ENCODE assay signal across 9 cellular contexts in the genomic region with DNA sequence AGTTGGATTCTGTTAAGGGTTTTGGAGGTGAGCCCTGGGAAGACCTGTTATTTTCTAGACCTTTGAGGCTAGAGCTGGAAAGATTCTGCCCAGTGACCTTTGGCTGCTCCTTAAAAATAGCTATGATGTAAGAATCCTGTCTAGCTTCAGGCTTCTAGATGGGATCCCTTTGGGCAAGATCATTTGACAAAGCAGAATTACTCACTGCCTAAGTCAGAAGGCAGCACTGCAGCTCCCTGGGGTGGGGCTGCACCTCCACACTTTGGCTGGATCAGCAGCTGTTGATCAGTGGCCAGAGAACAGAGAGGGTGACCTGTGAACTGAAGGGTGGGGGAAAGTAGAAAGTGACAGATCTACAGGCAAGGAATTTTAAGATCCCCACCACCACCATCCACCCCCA.
A peak's percentile ranks its signal among the peaks of the same experiment; 100 is the strongest.
DNase-seq lines count a peak whose midpoint lies in the region; ATAC-seq, FAIRE-seq and TF ChIP-seq lines count a peak whose summit lies in the region.
"Had no signal": no experiment of that assay in that cellular context is flagged by ENCODE, and none has a peak within 500 bp of the region (broad histone marks: within the 10 kb centered on the region; RNA-seq: fewer than 3 reads in every experiment).

No MANE protein-coding gene starts in this region.

- no peak overlapping the region for H2AFZ ChIP-seq in keratinocyte (ENCODE audit: control insufficient read depth, low read length)

- H3K27me3 ChIP-seq in body of pancreas (no peaks in the 10 kb centered on the region), keratinocyte (ENCODE audit: control insufficient read depth, extremely low read depth, insufficient read depth, low read length) (no peaks in the 10 kb centered on the region), suprapubic skin (no peaks in the 10 kb centered on the region)

- H3K4me2 ChIP-seq in keratinocyte (ENCODE audit: control insufficient read depth, extremely low read depth, insufficient read depth, low read depth, low read length): peak overlapping the region; percentile 72

- intact Hi-C loops in body of pancreas (cut with DNase I): no loop called here

- H3K9me3 ChIP-seq in body of pancreas (no peaks in the 10 kb centered on the region), keratinocyte (ENCODE audit: control insufficient read depth, low read depth, low read length) (no peaks in the 10 kb centered on the region), suprapubic skin (no peaks in the 10 kb centered on the region)

- ATAC-seq in body of pancreas (peak; percentile 49), HG02981 (IDR thresholded peaks at IDR 0.05; ENCODE audit: unreplicated experiment) (no peak), HG03039 (IDR thresholded peaks at IDR 0.05; ENCODE audit: unreplicated experiment) (no peak), GM18502 (IDR thresholded peaks at IDR 0.05; ENCODE audit: poor library complexity, unreplicated experiment) (no peak)

- no peak for TF ChIP-seq CTCF in body of pancreas (IDR thresholded peaks at IDR 0.05)
- TF ChIP-seq CTCF in keratinocyte (optimal IDR thresholded peaks at IDR 0.05 in 1 of 3, IDR thresholded peaks at IDR 0.05 in 1 of 3, conservative IDR thresholded peaks at IDR 0.05 in 1 of 3; ENCODE audit: extremely low read depth in 1 of 3, insufficient read depth in 2 of 3, low read length in 3 of 3): no peak
- no peak for TF ChIP-seq CTCF in suprapubic skin (IDR thresholded peaks at IDR 0.05)

- TF ChIP-seq POLR2A in body of pancreas (IDR thresholded peaks at IDR 0.05) (no peak), suprapubic skin (IDR thresholded peaks at IDR 0.05) (no peak)

- peak; percentile 89 for FAIRE-seq in keratinocyte (lab: Jason Lieb, UNC)

- H3K4me1 ChIP-seq in body of pancreas (peaks cover 22% of the 10 kb centered on the region), keratinocyte (ENCODE audit: control insufficient read depth, extremely low read depth, insufficient read depth, low read length) (peaks cover 70% of the 10 kb centered on the region), suprapubic skin (peaks cover 35% of the 10 kb centered on the region)

- H3K27ac ChIP-seq in body of pancreas (peak overlapping the region in 2 of 4 donors; percentile 29 to 43), keratinocyte (ENCODE audit: control insufficient read depth, insufficient read depth, low read length) (peak overlapping the region; percentile 95), suprapubic skin (peak overlapping the region; percentile 81)

- H3K36me3 ChIP-seq in body of pancreas (replicated peaks in 1 of 2; ENCODE audit: insufficient read depth in 1 of 2, low read depth in 2 of 2) (no peaks in the 10 kb centered on the region), keratinocyte (ENCODE audit: control insufficient read depth in 2 of 2, extremely low read depth in 1 of 2, insufficient read depth in 2 of 2, low read length in 2 of 2) (peaks cover 2 to 22% of the 10 kb centered on the region in 2 experiments), suprapubic skin (no peaks in the 10 kb centered on the region)

- peak overlapping the region; percentile 77 for H3K9ac ChIP-seq in keratinocyte (ENCODE audit: control insufficient read depth, extremely low read depth, insufficient read depth, low read length)

- H4K20me1 ChIP-seq in keratinocyte (ENCODE audit: control insufficient read depth, extremely low read depth, insufficient read depth, low read length): no peaks in the 10 kb centered on the region

- DNase-seq in HK-2 (ENCODE audit: unreplicated experiment) (peak; percentile 50), body of pancreas (peak in 3 of 4 donors; percentile 32 to 36 (median 32)), keratinocyte (ENCODE audit: low read depth, low spot score) (peak; percentile 64), suprapubic skin (ENCODE audit: low spot score in 2 of 2) (no peak), SKM-1 treated with dmso at 0.1 percent for 144 hours (lab: John Stamatoyannopoulos, UW; ENCODE audit: unreplicated experiment) (no peak)
- DNase-seq: stimulated activated CD8-positive, alpha-beta memory T cell treated with anti-CD3 and anti-CD28 coated beads, Interleukin-4, amount 100 ng/mL, for 48 hours had no signal

- H3K79me2 ChIP-seq in keratinocyte (ENCODE audit: control insufficient read depth, insufficient read depth, low read length): peaks cover 69% of the 10 kb centered on the region

- dilution Hi-C loops in keratinocyte (cut with MboI; ENCODE audit: extremely low pct_ligation_motif_present, low sequenced_read_pairs): no loop called here

- no peak for TF ChIP-seq EP300 in suprapubic skin (IDR thresholded peaks at IDR 0.05)

- H3K4me3 ChIP-seq in body of pancreas (no peak overlapping the region), keratinocyte (ENCODE audit: control insufficient read depth in 2 of 3, extremely low read depth in 1 of 3, insufficient read depth in 2 of 3, low read depth in 1 of 3, low read length in 3 of 3) (peak overlapping the region in 2 of 3 experiments; percentile 18 to 44), suprapubic skin (no peak overlapping the region)

- H3K9me1 ChIP-seq in keratinocyte (ENCODE audit: control insufficient read depth, extremely low read depth, insufficient read depth, low read length): peaks cover 3% of the 10 kb centered on the region

Comparison
In these comparisons a context has a peak if more than half of its experiments do, and no peak if none do; other contexts are left out.
1. DNase-seq: peak in HK-2 (single experiment), body of pancreas (3 of 4) and keratinocyte (single experiment); none in suprapubic skin (0 of 2) and SKM-1 treated with dmso at 0.1 percent for 144 hours (single experiment).
2. H3K4me3 ChIP-seq: peak in keratinocyte (2 of 3); none in body of pancreas (0 of 2) and suprapubic skin (single experiment).